In the genomic region with DNA sequence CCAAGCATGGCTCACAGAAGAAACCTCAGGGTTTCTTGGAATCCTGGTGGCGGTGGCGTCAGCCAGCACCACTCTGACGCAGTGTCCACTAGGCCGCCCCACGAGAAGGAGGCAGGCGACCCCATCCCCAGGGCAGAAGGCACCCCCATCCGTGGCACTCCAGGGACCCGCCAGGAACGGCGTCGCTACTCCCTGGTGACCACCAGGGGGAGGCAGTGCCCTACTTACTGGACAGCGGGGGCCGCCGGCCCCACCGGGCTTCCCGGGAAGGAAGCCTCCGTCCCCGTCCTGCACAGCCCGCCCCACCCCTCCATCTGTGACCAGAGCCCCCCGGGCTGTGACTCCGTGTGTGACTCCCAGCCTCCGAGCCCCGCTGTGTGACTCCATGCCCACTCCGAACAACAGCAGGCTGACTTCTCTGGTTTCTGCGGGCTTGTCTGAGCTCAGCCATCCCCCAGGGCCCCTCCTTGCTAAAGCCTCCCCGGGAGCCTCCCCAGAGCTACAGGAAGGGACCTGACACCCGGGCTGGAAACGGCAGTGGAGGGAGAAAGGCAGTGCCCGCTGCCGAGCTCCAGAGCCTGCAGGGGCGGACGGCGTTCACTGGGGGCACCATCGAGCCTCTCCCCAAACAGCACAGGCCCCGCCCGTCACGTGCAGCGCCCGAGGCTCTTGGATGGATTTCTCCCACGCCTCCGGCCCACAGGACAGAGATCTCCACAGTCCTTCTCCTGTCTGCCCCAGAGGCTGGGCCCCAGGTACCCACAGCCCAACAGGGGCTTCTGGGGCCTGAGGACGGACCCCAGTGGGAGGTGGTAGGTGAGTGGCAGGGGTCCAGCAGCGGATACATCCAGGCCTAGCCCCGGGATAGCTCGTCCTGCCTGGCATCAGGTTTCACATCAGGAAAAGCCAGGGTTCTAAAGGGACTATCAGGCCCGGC, we compare ENCODE assay signal across 8 cellular contexts. TPM values are rescaled to one million over a fixed set of nuclear protein-coding genes. Genes with fewer than 3 reads are reported as not detected.
DNase-seq lines count a peak whose midpoint lies in the region; ATAC-seq and TF ChIP-seq lines count a peak whose summit lies in the region.

No MANE protein-coding gene starts in this region.

- H3K79me2 ChIP-seq in ACC112 (ENCODE audit: control insufficient read depth, insufficient read depth, low read length, unreplicated experiment): no peaks in the 10 kb centered on the region

- no peaks in the 10 kb centered on the region for H3K9me3 ChIP-seq in mononuclear cell (ENCODE audit: low read depth, low read length)

- peak overlapping the region; percentile 56 for H2AFZ ChIP-seq in ACC112 (ENCODE audit: low read length, unreplicated experiment)

- peak; percentile 81 for TF ChIP-seq RAD21 in Ishikawa (IDR thresholded peaks at IDR 0.05; ENCODE audit: low read depth)

- H3K27me3 ChIP-seq in ACC112 (ENCODE audit: insufficient read depth, low read length) (no peaks in the 10 kb centered on the region), mononuclear cell (ENCODE audit: insufficient read depth, low read length) (no peaks in the 10 kb centered on the region)

- DNase-seq in OCI-M1 (lab: John Stamatoyannopoulos, UW) (peak; percentile 91), activated T-cell treated with anti-CD3 and anti-CD28 coated beads for 4 hours (peak; percentile 57), epithelial cell of prostate (ENCODE audit: low read depth, low spot score) (peak; percentile 18)
- peak; percentile 19 to 38 for DNase-seq in stimulated activated CD8-positive, alpha-beta memory T cell treated with anti-CD3 and anti-CD28 coated beads, Interleukin-15, amount 100 ng/mL, for 4 hours (ENCODE audit: low read depth in 2 of 2)

- H3K4me3 ChIP-seq in ACC112 (ENCODE audit: low read depth, low read length): peak overlapping the region; percentile 74
- peak overlapping the region; percentile 52 for H3K4me3 ChIP-seq in mononuclear cell (ENCODE audit: low read length)

- peak overlapping the region; percentile 69 for H3K27ac ChIP-seq in ACC112 (ENCODE audit: low read depth, low read length)
- H3K27ac ChIP-seq in epithelial cell of prostate: peak overlapping the region; percentile 50

- H3K4me1 ChIP-seq in ACC112 (ENCODE audit: control insufficient read depth, insufficient read depth, low read length, unreplicated experiment): peaks cover 14% of the 10 kb centered on the region
- peaks cover 8% of the 10 kb centered on the region for H3K4me1 ChIP-seq in mononuclear cell (ENCODE audit: insufficient read depth, low read length)

- no peak for TF ChIP-seq EP300 in Ishikawa (IDR thresholded peaks at IDR 0.05; ENCODE audit: borderline replicate concordance)

- ATAC-seq in GM19035 (IDR thresholded peaks at IDR 0.05; ENCODE audit: unreplicated experiment): peak; percentile 69

- no peaks in the 10 kb centered on the region for H3K36me3 ChIP-seq in ACC112 (ENCODE audit: insufficient read depth, low read length)

TF ChIP-seq in Ishikawa, 13 proteins besides CTCF, POLR2A, EP300 and RAD21:
- TF ChIP-seq, protein P1, sequence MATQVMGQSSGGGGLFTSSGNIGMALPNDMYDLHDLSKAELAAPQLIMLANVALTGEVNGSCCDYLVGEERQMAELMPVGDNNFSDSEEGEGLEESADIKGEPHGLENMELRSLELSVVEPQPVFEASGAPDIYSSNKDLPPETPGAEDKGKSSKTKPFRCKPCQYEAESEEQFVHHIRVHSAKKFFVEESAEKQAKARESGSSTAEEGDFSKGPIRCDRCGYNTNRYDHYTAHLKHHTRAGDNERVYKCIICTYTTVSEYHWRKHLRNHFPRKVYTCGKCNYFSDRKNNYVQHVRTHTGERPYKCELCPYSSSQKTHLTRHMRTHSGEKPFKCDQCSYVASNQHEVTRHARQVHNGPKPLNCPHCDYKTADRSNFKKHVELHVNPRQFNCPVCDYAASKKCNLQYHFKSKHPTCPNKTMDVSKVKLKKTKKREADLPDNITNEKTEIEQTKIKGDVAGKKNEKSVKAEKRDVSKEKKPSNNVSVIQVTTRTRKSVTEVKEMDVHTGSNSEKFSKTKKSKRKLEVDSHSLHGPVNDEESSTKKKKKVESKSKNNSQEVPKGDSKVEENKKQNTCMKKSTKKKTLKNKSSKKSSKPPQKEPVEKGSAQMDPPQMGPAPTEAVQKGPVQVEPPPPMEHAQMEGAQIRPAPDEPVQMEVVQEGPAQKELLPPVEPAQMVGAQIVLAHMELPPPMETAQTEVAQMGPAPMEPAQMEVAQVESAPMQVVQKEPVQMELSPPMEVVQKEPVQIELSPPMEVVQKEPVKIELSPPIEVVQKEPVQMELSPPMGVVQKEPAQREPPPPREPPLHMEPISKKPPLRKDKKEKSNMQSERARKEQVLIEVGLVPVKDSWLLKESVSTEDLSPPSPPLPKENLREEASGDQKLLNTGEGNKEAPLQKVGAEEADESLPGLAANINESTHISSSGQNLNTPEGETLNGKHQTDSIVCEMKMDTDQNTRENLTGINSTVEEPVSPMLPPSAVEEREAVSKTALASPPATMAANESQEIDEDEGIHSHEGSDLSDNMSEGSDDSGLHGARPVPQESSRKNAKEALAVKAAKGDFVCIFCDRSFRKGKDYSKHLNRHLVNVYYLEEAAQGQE (IDR thresholded peaks at IDR 0.05; ENCODE audit: low read depth): no peak
- no peak for TF ChIP-seq YY1 (IDR thresholded peaks at IDR 0.05; ENCODE audit: low read depth)
- no peak for TF ChIP-seq FOXM1 (IDR thresholded peaks at IDR 0.05; ENCODE audit: borderline replicate concordance, low read depth)
- TF ChIP-seq EGR1 (IDR thresholded peaks at IDR 0.05): 0 out of 2 replicates have a peak, but pooled peaks have one; percentile 18
- TF ChIP-seq, protein P2, sequence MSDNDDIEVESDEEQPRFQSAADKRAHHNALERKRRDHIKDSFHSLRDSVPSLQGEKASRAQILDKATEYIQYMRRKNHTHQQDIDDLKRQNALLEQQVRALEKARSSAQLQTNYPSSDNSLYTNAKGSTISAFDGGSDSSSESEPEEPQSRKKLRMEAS (IDR thresholded peaks at IDR 0.05): peak; percentile 94
- 0 out of 2 replicates have a peak, but pooled peaks have one; percentile 22 for TF ChIP-seq NFIC (IDR thresholded peaks at IDR 0.05)
- no peak for TF ChIP-seq CREB1 (IDR thresholded peaks at IDR 0.05; ENCODE audit: low read depth)
- TF ChIP-seq, protein P3, sequence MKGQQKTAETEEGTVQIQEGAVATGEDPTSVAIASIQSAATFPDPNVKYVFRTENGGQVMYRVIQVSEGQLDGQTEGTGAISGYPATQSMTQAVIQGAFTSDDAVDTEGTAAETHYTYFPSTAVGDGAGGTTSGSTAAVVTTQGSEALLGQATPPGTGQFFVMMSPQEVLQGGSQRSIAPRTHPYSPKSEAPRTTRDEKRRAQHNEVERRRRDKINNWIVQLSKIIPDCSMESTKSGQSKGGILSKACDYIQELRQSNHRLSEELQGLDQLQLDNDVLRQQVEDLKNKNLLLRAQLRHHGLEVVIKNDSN (IDR thresholded peaks at IDR 0.05): peak; percentile 95
- no peak; the same call in none of the 2 replicates for TF ChIP-seq TCF12 (IDR thresholded peaks at IDR 0.05; ENCODE audit: low read depth)
- no peak for TF ChIP-seq CEBPB (IDR thresholded peaks at IDR 0.05)
- TF ChIP-seq ZBTB7A (IDR thresholded peaks at IDR 0.05; ENCODE audit: low read depth): peak; percentile 44; the same call in 1 of the 2 replicates
- no peak for TF ChIP-seq TEAD4 (IDR thresholded peaks at IDR 0.05)
- TF ChIP-seq TAF1 (IDR thresholded peaks at IDR 0.05; ENCODE audit: low read depth): no peak

RNA-seq across cellular contexts. Expression of a gene that starts 21.1 kb away (rescaled TPM):
- total RNA-seq in mononuclear cell: under 0.01 TPM

RNA-seq across cellular contexts. Expression of a gene that starts 35.5 kb away (rescaled TPM):
- total RNA-seq in mononuclear cell: 120 TPM

RNA-seq across cellular contexts. Expression of a gene that starts 35.8 kb away (rescaled TPM):
- not detected for total RNA-seq in mononuclear cell

Comparison
In these comparisons a context has a peak if more than half of its experiments do, and no peak if none do; other contexts are left out.
1. Peak in every context shown above with its lines: DNase-seq, ATAC-seq, H3K4me3 ChIP-seq and H3K27ac ChIP-seq.
2. DNase-seq: peak in every context shown above with its lines; median percentile 91 in OCI-M1; 57 in activated T-cell treated with anti-CD3 and anti-CD28 coated beads for 4 hours; 28 in stimulated activated CD8-positive, alpha-beta memory T cell treated with anti-CD3 and anti-CD28 coated beads, Interleukin-15, amount 100 ng/mL, for 4 hours; 18 in epithelial cell of prostate.